ENCODE assay signal across 8 cellular contexts in genomic region chr10:129787557-129787956, GRCh38.
"Had no signal": no experiment of that assay in that cellular context is flagged by ENCODE, and none has a peak within 500 bp of the region (broad histone marks: within the 10 kb centered on the region; RNA-seq: fewer than 3 reads in every experiment).

No MANE protein-coding gene starts in this region.

- H3K9me3 ChIP-seq: HAP-1 had no signal

- H3K9ac ChIP-seq: GM23248 had no signal

- H3K4me3 ChIP-seq: GM23248, HAP-1 had no signal

- DNase-seq: GM23248, GOT3, H7, KG1 had no signal

- H3K27ac ChIP-seq: GM23248, HL-60 had no signal

- H3K4me1 ChIP-seq: HAP-1 had no signal

- ATAC-seq: HCT116, HepG2 had no signal

- H3K36me3 ChIP-seq: HAP-1 had no signal

- H2AFZ ChIP-seq: GM23248 had no signal
